12 cellular contexts compared by ENCODE assay signal in genomic region chr7:120395526-120396019, GRCh38.
DNase-seq lines count a peak whose midpoint lies in the region; ATAC-seq and TF ChIP-seq lines count a peak whose summit lies in the region.
"Had no signal": no experiment of that assay in that cellular context is flagged by ENCODE, and none has a peak within 500 bp of the region (broad histone marks: within the 10 kb centered on the region; RNA-seq: fewer than 3 reads in every experiment).

No MANE protein-coding gene starts in this region.

- H3K9me3 Mint-ChIP-seq in activated CD4-positive, alpha-beta memory T cell treated with anti-CD3 and anti-CD28 coated beads, Interleukin-2, amount 10 ng/mL, durations not matched to agents 7 days and 5 days, result peaks cover 11% of the 10 kb centered on the region

- H3K36me3 ChIP-seq in heart right ventricle (no peaks in the 10 kb centered on the region), mucosa of descending colon (ENCODE audit: low read depth) (no peaks in the 10 kb centered on the region)
- H3K36me3 ChIP-seq: BLaER1, spleen had no signal

- H3K4me3 Mint-ChIP-seq in activated CD4-positive, alpha-beta memory T cell treated with anti-CD3 and anti-CD28 coated beads, Interleukin-2, amount 10 ng/mL, durations not matched to agents 7 days and 5 days, result no peak overlapping the region
- H3K4me3 Mint-ChIP-seq: IgD-negative memory B cell had no signal

- no peaks in the 10 kb centered on the region for H3K4me1 ChIP-seq in heart right ventricle
- no peaks in the 10 kb centered on the region for H3K4me1 ChIP-seq in mucosa of descending colon (ENCODE audit: low read depth)
- H3K4me1 ChIP-seq: BLaER1, spleen had no signal

- no peaks in the 10 kb centered on the region for H3K27me3 ChIP-seq in heart right ventricle
- H3K27me3 ChIP-seq: BLaER1, spleen had no signal

- no peak overlapping the region for H3K27ac ChIP-seq in heart right ventricle
- H3K27ac ChIP-seq: BLaER1, spleen had no signal

- no peaks in the 10 kb centered on the region for H3K27me3 Mint-ChIP-seq in activated CD4-positive, alpha-beta memory T cell treated with anti-CD3 and anti-CD28 coated beads, Interleukin-2, amount 10 ng/mL, durations not matched to agents 7 days and 5 days
- H3K27me3 Mint-ChIP-seq: IgD-negative memory B cell had no signal

- H3K27ac Mint-ChIP-seq in activated CD4-positive, alpha-beta memory T cell treated with anti-CD3 and anti-CD28 coated beads, Interleukin-2, amount 10 ng/mL, durations not matched to agents 7 days and 5 days, result no peak overlapping the region
- H3K27ac Mint-ChIP-seq: IgD-negative memory B cell had no signal

- H3K4me1 Mint-ChIP-seq in activated CD4-positive, alpha-beta memory T cell treated with anti-CD3 and anti-CD28 coated beads, Interleukin-2, amount 10 ng/mL, durations not matched to agents 7 days and 5 days, result no peaks in the 10 kb centered on the region
- H3K4me1 Mint-ChIP-seq: IgD-negative memory B cell had no signal

- no peak overlapping the region for H3K4me3 ChIP-seq in heart right ventricle
- H3K4me3 ChIP-seq in mucosa of descending colon, result no peak overlapping the region
- H3K4me3 ChIP-seq: BLaER1, spleen had no signal

- intact Hi-C loops in heart right ventricle (cut with DNase I) (no loop called here), mucosa of descending colon (cut with DNase I, micrococcal nuclease) (no loop called here)

- H3K9me3 ChIP-seq in heart right ventricle, result peaks cover 0 to 4% (median 0%) of the 10 kb centered on the region in 11 donors
- H3K9me3 ChIP-seq in mucosa of descending colon, result no peaks in the 10 kb centered on the region
- H3K9me3 ChIP-seq: BLaER1, spleen had no signal

- peak; percentile 90 for ATAC-seq in GM18498 (IDR thresholded peaks at IDR 0.05; ENCODE audit: unreplicated experiment)
- ATAC-seq in GM19395 (IDR thresholded peaks at IDR 0.05; ENCODE audit: unreplicated experiment), result peak; percentile 85
- peak; percentile 87 for ATAC-seq in HG02852 (IDR thresholded peaks at IDR 0.05; ENCODE audit: unreplicated experiment)
- ATAC-seq in HG03521 (IDR thresholded peaks at IDR 0.05; ENCODE audit: unreplicated experiment), result peak; percentile 81
- no peak for ATAC-seq in heart right ventricle
- no peak for ATAC-seq in mucosa of descending colon

- CTCF ChIA-PET in activated CD4-positive, alpha-beta memory T cell treated with anti-CD3 and anti-CD28 coated beads, Interleukin-2, amount 10 ng/mL, durations not matched to agents 7 days and 5 days (lab: Charles Lee), result no interaction called here

- no peak for DNase-seq in activated CD4-positive, alpha-beta memory T cell treated with anti-CD3 and anti-CD28 coated beads, Interleukin-2, amount 10 ng/mL, durations not matched to agents 7 days and 5 days
- DNase-seq in heart right ventricle (no peak), mucosa of descending colon (no peak)
- DNase-seq in NK-92 treated with Interleukin-12 subunit alpha and Interleukin-12 subunit beta, amount 100 ng/mL, for 24 hours (lab: John Stamatoyannopoulos, UW), result no peak
- DNase-seq: activated CD4-positive, alpha-beta T cell treated with anti-CD3 and anti-CD28 coated beads, Interleukin-2, amount 50 U/mL, for 48 hours; spleen had no signal

- POLR2A ChIA-PET in activated CD4-positive, alpha-beta memory T cell treated with anti-CD3 and anti-CD28 coated beads, Interleukin-2, amount 10 ng/mL, durations not matched to agents 7 days and 5 days (lab: Charles Lee), result no interaction called here

- H3K36me3 Mint-ChIP-seq in activated CD4-positive, alpha-beta memory T cell treated with anti-CD3 and anti-CD28 coated beads, Interleukin-2, amount 10 ng/mL, durations not matched to agents 7 days and 5 days (ENCODE audit: low read depth), result no peaks in the 10 kb centered on the region
- H3K36me3 Mint-ChIP-seq: IgD-negative memory B cell had no signal

- 55% methylated on average over 3 of the region's 3 CpGs for WGBS in heart right ventricle, 2 donors

- TF ChIP-seq CTCF in heart right ventricle (IDR thresholded peaks at IDR 0.05), result no peak
- no peak for TF ChIP-seq CTCF in mucosa of descending colon (IDR thresholded peaks at IDR 0.05)

Comparison
In these comparisons a context has a peak if more than half of its experiments do, and no peak if none do; other contexts are left out.
1. ATAC-seq: peak in GM18498 (single experiment), GM19395 (single experiment), HG02852 (single experiment) and HG03521 (single experiment); none in heart right ventricle (0 of 8) and mucosa of descending colon (single experiment).